7 cellular contexts compared by ENCODE assay signal in genomic region chr2:39778233-39778632, GRCh38. TPM values are rescaled to one million over a fixed set of nuclear protein-coding genes. Genes with fewer than 3 reads are reported as not detected.
A peak's percentile ranks its signal among the peaks of the same experiment; 100 is the strongest.
DNase-seq lines count a peak whose midpoint lies in the region; ATAC-seq and TF ChIP-seq lines count a peak whose summit lies in the region.

No MANE protein-coding gene starts in this region.

- DNase-seq in Panc1 (ENCODE audit: low read depth, low spot score) (no peak), esophagus muscularis mucosa (ENCODE audit: extremely low spot score) (no peak), progenitor cell of endocrine pancreas (ENCODE audit: low spot score, unreplicated experiment) (no peak), HCEC 1CT (no peak)
- DNase-seq in effector CD8-positive, alpha-beta T cell (lab: John Stamatoyannopoulos, UW), result no peak

- H3K27me3 ChIP-seq in Panc1 (ENCODE audit: control insufficient read depth, insufficient read depth, low read length) (no peaks in the 10 kb centered on the region), esophagus muscularis mucosa (no peaks in the 10 kb centered on the region)

- peaks cover 3% of the 10 kb centered on the region for H3K27me3 Mint-ChIP-seq in progenitor cell of endocrine pancreas

- H3K4me1 Mint-ChIP-seq in progenitor cell of endocrine pancreas (ENCODE audit: low read depth), result peaks cover 15% of the 10 kb centered on the region

- CTCF ChIA-PET in Panc1 (lab: Charles Lee), result no interaction called here

- H3K27ac Mint-ChIP-seq in progenitor cell of endocrine pancreas, result peak overlapping the region; percentile 95

- peak overlapping the region; percentile 69 to 88 for H3K4me3 ChIP-seq in Panc1 (ENCODE audit: low read depth in 2 of 2, low read length in 2 of 2)
- H3K4me3 ChIP-seq in esophagus muscularis mucosa, result peak overlapping the region; percentile 68 to 95 (median 86)

- no peak for TF ChIP-seq POLR2A in esophagus muscularis mucosa (IDR thresholded peaks at IDR 0.05; ENCODE audit: low read depth)

- TSS peak; percentile 82 for BruUV-seq in Panc1 (replicated peaks; lab: Mats Ljungman, UMichigan)

- WGBS in esophagus muscularis mucosa, result 8% methylated on average over 2 of the region's 2 CpGs

- ATAC-seq in GM19395 (IDR thresholded peaks at IDR 0.05; ENCODE audit: unreplicated experiment) (peak; percentile 4), Panc1 (no peak), HG03378 (IDR thresholded peaks at IDR 0.05; ENCODE audit: unreplicated experiment) (no peak)

- intact Hi-C loops in Panc1 (cut with micrococcal nuclease; ENCODE audit: unreplicated experiment), result no loop called here
- intact Hi-C loops in esophagus muscularis mucosa (cut with DNase I), result no loop called here

- H3K4me1 ChIP-seq in Panc1 (ENCODE audit: control insufficient read depth, insufficient read depth, low read length) (peaks cover 17% of the 10 kb centered on the region), esophagus muscularis mucosa (peaks cover 12 to 61% (median 54%) of the 10 kb centered on the region in 4 donors)

- H3K36me3 ChIP-seq in Panc1 (ENCODE audit: control insufficient read depth, insufficient read depth, low read length) (peaks cover 4% of the 10 kb centered on the region), esophagus muscularis mucosa (no peaks in the 10 kb centered on the region)

- TF ChIP-seq EP300 in esophagus muscularis mucosa (IDR thresholded peaks at IDR 0.05), result no peak

- peak overlapping the region; percentile 83 for H3K4me3 Mint-ChIP-seq in progenitor cell of endocrine pancreas (ENCODE audit: low read depth)

- in situ Hi-C loops in Panc1 (cut with HindIII; ENCODE audit: low pct_unique_long_range_greater_than_20kb, low sequenced_read_pairs), result no loop called here

- H3K27ac ChIP-seq in Panc1 (ENCODE audit: low read length) (peak overlapping the region; percentile 95), esophagus muscularis mucosa (replicated peaks in 1 of 4) (peak overlapping the region; percentile 82 to 88 (median 86))

- peaks cover 4% of the 10 kb centered on the region for H3K9me3 Mint-ChIP-seq in progenitor cell of endocrine pancreas (ENCODE audit: low read depth)

- H3K36me3 Mint-ChIP-seq in progenitor cell of endocrine pancreas (ENCODE audit: insufficient read depth), result peaks cover 8% of the 10 kb centered on the region

- no peaks in the 10 kb centered on the region for H3K9me3 ChIP-seq in Panc1 (ENCODE audit: control insufficient read depth, insufficient read depth, low read depth, low read length)
- H3K9me3 ChIP-seq in esophagus muscularis mucosa, result no peaks in the 10 kb centered on the region

- POLR2A ChIA-PET in Panc1 (lab: Charles Lee), result interaction anchor here (0.6 kb wide), 1 partner anchor 17 kb away, joined by 4 read pairs; no protein-coding TSS in a partner anchor

- TF ChIP-seq CTCF in Panc1 (IDR thresholded peaks at IDR 0.05), result no peak
- TF ChIP-seq CTCF in esophagus muscularis mucosa (IDR thresholded peaks at IDR 0.05), result no peak
- TF ChIP-seq CTCF in progenitor cell of endocrine pancreas (IDR thresholded peaks at IDR 0.05; ENCODE audit: unreplicated experiment), result no peak

RNA-seq across cellular contexts. Expression of gene THUMPD2, which starts 0.8 kb away (rescaled TPM):
- total RNA-seq in Panc1 (2021; ENCODE audit: unreplicated experiment) (13.7 TPM), esophagus muscularis mucosa (10 to 100 TPM in 2 of 4 donors, 1 to 10 TPM in 2; 5.4 to 10.9 (median 9.7) TPM), progenitor cell of endocrine pancreas (16.5 and 18.7 TPM in 2 replicates)
- polyA plus RNA-seq in Panc1 (2012; ENCODE audit: insufficient read length), result 6.4 TPM
